In the genomic region with DNA sequence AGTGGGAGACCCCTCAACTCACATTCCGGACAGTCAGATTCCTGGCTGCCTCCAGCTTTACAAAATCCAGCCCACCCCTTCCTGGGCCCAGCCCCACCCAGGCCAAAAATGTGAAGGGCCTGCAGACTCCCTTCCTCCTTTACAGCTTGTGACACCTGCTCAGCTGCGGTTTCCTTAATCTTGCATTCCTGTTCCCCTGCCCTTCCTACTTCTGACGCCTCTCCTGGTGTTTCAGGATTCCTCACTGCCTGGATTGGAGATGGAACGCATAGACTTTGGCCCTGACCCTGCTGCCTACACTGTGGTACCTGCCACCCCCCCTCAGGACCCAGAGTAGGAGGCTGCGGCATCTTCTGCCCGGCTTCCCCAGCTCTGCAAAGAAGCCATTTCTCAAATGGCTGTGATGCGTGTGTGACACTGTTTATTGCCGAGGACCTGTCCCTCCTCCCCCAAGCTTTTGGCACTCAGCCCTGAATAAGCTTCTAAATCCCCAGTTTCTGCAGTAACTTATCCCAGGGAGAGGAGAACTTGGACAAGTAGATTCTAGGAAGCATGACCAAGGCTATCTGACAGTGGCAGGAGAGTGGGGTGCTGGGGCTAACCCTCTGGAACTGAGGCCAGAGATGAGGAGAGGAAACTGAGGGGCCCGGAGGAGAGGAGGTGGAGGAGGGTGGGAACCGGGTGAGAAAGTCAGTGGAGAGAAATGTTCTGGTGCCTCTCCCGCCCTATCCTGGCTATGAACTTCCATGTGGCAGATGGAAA, we compare ENCODE assay signal across 12 cellular contexts. TPM values are rescaled to one million over a fixed set of nuclear protein-coding genes. Genes with fewer than 3 reads are reported as not detected.
DNase-seq lines count a peak whose midpoint lies in the region; ATAC-seq, FAIRE-seq and TF ChIP-seq lines count a peak whose summit lies in the region.
"Had no signal": no experiment of that assay in that cellular context is flagged by ENCODE, and none has a peak within 500 bp of the region (broad histone marks: within the 10 kb centered on the region; RNA-seq: fewer than 3 reads in every experiment).

No MANE protein-coding gene starts in this region.

- H3K4ac ChIP-seq in H1 (replicated peaks; ENCODE audit: insufficient read length, low read depth, low read length) (no peak overlapping the region), mesendoderm (ENCODE audit: low read depth, low read length) (no peak overlapping the region)

- no peak overlapping the region for H3K4me3 Mint-ChIP-seq in CD8-positive, alpha-beta memory T cell
- H3K4me3 Mint-ChIP-seq: activated CD4-positive, alpha-beta T cell treated with anti-CD3 and anti-CD28 coated beads for 36 hours; activated naive CD4-positive, alpha-beta T cell treated with anti-CD3 and anti-CD28 coated beads for 36 hours; neural crest cell had no signal

- H3K9me3 Mint-ChIP-seq in CD8-positive, alpha-beta memory T cell = no peaks in the 10 kb centered on the region
- H3K9me3 Mint-ChIP-seq: activated naive CD4-positive, alpha-beta T cell treated with anti-CD3 and anti-CD28 coated beads for 36 hours; neural crest cell had no signal

- TF ChIP-seq POLR2A in H1 (IDR thresholded peaks at IDR 0.05; ENCODE audit: control extremely low read depth in 1 of 2, low read depth in 2 of 2, low read length in 2 of 2) = no peak
- no peak for TF ChIP-seq POLR2A in GM18505 (IDR thresholded peaks at IDR 0.05; ENCODE audit: borderline replicate concordance, extremely low read depth, insufficient read depth, insufficient read length)

- no peak overlapping the region for H3K23ac ChIP-seq in H1 (ENCODE audit: insufficient read length)
- H3K23ac ChIP-seq in mesendoderm (ENCODE audit: low read length) = no peak overlapping the region

- H2BK15ac ChIP-seq in H1 (ENCODE audit: low read length) (no peak overlapping the region), mesendoderm (replicated peaks; ENCODE audit: low read depth) (no peak overlapping the region)

- H4K8ac ChIP-seq in H1 (ENCODE audit: extremely low read depth, insufficient read depth, low read length) (no peak overlapping the region), mesendoderm (ENCODE audit: low read depth, low read length) (no peak overlapping the region)

- H4K91ac ChIP-seq in H1 (replicated peaks; ENCODE audit: insufficient read length, low read length) = no peak overlapping the region

- H3K14ac ChIP-seq in H1 (ENCODE audit: insufficient read length) = no peak overlapping the region

- no peak overlapping the region for H2BK120ac ChIP-seq in H1 (replicated peaks; ENCODE audit: low read depth, low read length)
- no peak overlapping the region for H2BK120ac ChIP-seq in mesendoderm (ENCODE audit: low read depth, low read length)

- H2AK5ac ChIP-seq in H1 (ENCODE audit: low read depth, low read length) (no peak overlapping the region), mesendoderm (ENCODE audit: low read length) (no peak overlapping the region)

- H3K27me3 Mint-ChIP-seq in CD8-positive, alpha-beta memory T cell = peaks cover 7 to 8% of the 10 kb centered on the region in 2 donors
- H3K27me3 Mint-ChIP-seq: activated CD4-positive, alpha-beta T cell treated with anti-CD3 and anti-CD28 coated beads for 36 hours had no signal

- H3K79me2 ChIP-seq in H1 (ENCODE audit: control insufficient read depth in 1 of 2, insufficient read depth in 2 of 2, low read length in 2 of 2) (no peaks in the 10 kb centered on the region), mesendoderm (ENCODE audit: control insufficient read depth, insufficient read depth, low read length) (no peaks in the 10 kb centered on the region)

- no peak overlapping the region for H3K9ac ChIP-seq in H1 (replicated peaks in 1 of 4; ENCODE audit: extremely low read depth in 1 of 4, low read depth in 3 of 4, low read length in 3 of 4)
- H3K9ac ChIP-seq in mesendoderm (ENCODE audit: low read length) = no peak overlapping the region

- no peaks in the 10 kb centered on the region for H4K20me1 ChIP-seq in H1 (replicated peaks in 1 of 2; ENCODE audit: control insufficient read depth in 1 of 2, insufficient read depth in 2 of 2, low read length in 2 of 2)

- no peak overlapping the region for H3K4me2 ChIP-seq in H1 (ENCODE audit: insufficient read depth in 1 of 2, low read depth in 2 of 2, low read length in 2 of 2)
- H3K4me2 ChIP-seq in mesendoderm (ENCODE audit: low read length) = no peak overlapping the region

- H3K4me1 Mint-ChIP-seq in CD8-positive, alpha-beta memory T cell = no peaks in the 10 kb centered on the region
- H3K4me1 Mint-ChIP-seq: activated CD4-positive, alpha-beta T cell treated with anti-CD3 and anti-CD28 coated beads for 36 hours had no signal

- no peak for DNase-seq in CD8-positive, alpha-beta memory T cell
- peak; percentile 76 for DNase-seq in NCI-H82 (lab: John Stamatoyannopoulos, UW)
- DNase-seq in H1 (ENCODE audit: low read depth in 1 of 2, low spot score in 2 of 2) = peak in 1 of 2 experiments; percentile 24
- peak; percentile 61 for DNase-seq in mesendoderm
- no peak for DNase-seq in putamen (ENCODE audit: low spot score)
- no peak for DNase-seq in NCI-H526 (lab: John Stamatoyannopoulos, UW)

- H3K27ac ChIP-seq in CD8-positive, alpha-beta memory T cell (ENCODE audit: low read depth, low read length) = peak overlapping the region; percentile 31
- H3K27ac ChIP-seq in H1 (ENCODE audit: low read depth, low read length) = no peak overlapping the region
- no peak overlapping the region for H3K27ac ChIP-seq in mesendoderm (ENCODE audit: low read depth, low read length)
- H3K27ac ChIP-seq: SJSA1 had no signal

- no peaks in the 10 kb centered on the region for H3K23me2 ChIP-seq in H1 (ENCODE audit: low read depth, low read length)

- H2BK12ac ChIP-seq in H1 (ENCODE audit: low read depth, low read length) = peak overlapping the region; percentile 21; the same call in 1 of the 2 replicates

- H2BK20ac ChIP-seq in H1 (ENCODE audit: low read length) = no peak overlapping the region

- 77% methylated on average over 10 of the region's 11 CpGs; no CpG with 5 or more reads in 1 of the 2 experiments for WGBS in H1 (ENCODE audit: extremely low coverage in 1 of 2, insufficient coverage in 1 of 2, insufficient read length in 1 of 2, insufficient replicate concordance in 2 of 2, low coverage in 1 of 2, low lambda C conversion rate in 2 of 2, missing lambda C conversion rate in 1 of 2), 2 experiments
- WGBS in mesendoderm (ENCODE audit: extremely low coverage, insufficient coverage, low lambda C conversion rate) = no CpG with 5 or more reads among the region's 11 CpGs

- no peak for FAIRE-seq in H1 (lab: Jason Lieb, UNC)

- H3K4me1 ChIP-seq in CD8-positive, alpha-beta memory T cell (ENCODE audit: insufficient read depth, low read length) = no peaks in the 10 kb centered on the region
- H3K4me1 ChIP-seq in H1 (replicated peaks in 1 of 4; ENCODE audit: control insufficient read depth in 3 of 4, insufficient read depth in 4 of 4, low read length in 3 of 4) (peaks cover 0 to 3% (median 1%) of the 10 kb centered on the region in 4 experiments; a peak in 3 of 7 replicates), mesendoderm (ENCODE audit: control insufficient read depth, low read depth, low read length) (no peaks in the 10 kb centered on the region)
- H3K4me1 ChIP-seq: SJSA1 had no signal

- POLR2A ChIA-PET in CD8-positive, alpha-beta memory T cell (lab: Charles Lee) = no interaction called here
- POLR2A ChIA-PET in H1 (lab: Charles Lee; ENCODE audit: partially characterized antibody) = interaction anchor here (0.7 to 1.6 kb wide), 4 partner anchors 35 to 119 kb away, joined by 3 to 5 read pairs (median 3); no protein-coding TSS in a partner anchor

- H3K56ac ChIP-seq in H1 (replicated peaks; ENCODE audit: insufficient read length, low read depth, low read length) (no peak overlapping the region), mesendoderm (ENCODE audit: low read length) (no peak overlapping the region)

- TF ChIP-seq EP300 in H1 (IDR thresholded peaks at IDR 0.05; ENCODE audit: borderline replicate concordance in 1 of 2, low read depth in 2 of 2, low read length in 2 of 2) = no peak

- no peak overlapping the region for H3K18ac ChIP-seq in H1 (ENCODE audit: extremely low read depth, low read length)
- no peak overlapping the region for H3K18ac ChIP-seq in mesendoderm (ENCODE audit: low read length)

- H2AFZ ChIP-seq in H1 (ENCODE audit: low read length) = no peak overlapping the region

- ATAC-seq in GM18505 (IDR thresholded peaks at IDR 0.05; ENCODE audit: unreplicated experiment) (no peak), GM19455 (IDR thresholded peaks at IDR 0.05; ENCODE audit: unreplicated experiment) (no peak)

- no peak for TF ChIP-seq RAD21 in H1 (IDR thresholded peaks at IDR 0.05 in 1 of 2, conservative IDR thresholded peaks at IDR 0.05 in 1 of 2; ENCODE audit: low read depth in 2 of 2, low read length in 2 of 2)

- H3K27ac Mint-ChIP-seq in CD8-positive, alpha-beta memory T cell = no peak overlapping the region
- H3K27ac Mint-ChIP-seq: activated CD4-positive, alpha-beta T cell treated with anti-CD3 and anti-CD28 coated beads for 36 hours; activated naive CD4-positive, alpha-beta T cell treated with anti-CD3 and anti-CD28 coated beads for 36 hours had no signal

- no peaks in the 10 kb centered on the region for H3K79me1 ChIP-seq in H1 (ENCODE audit: low read depth, low read length)
- H3K79me1 ChIP-seq in mesendoderm (ENCODE audit: low read length) = no peaks in the 10 kb centered on the region

- no peaks in the 10 kb centered on the region for H3K27me3 ChIP-seq in CD8-positive, alpha-beta memory T cell (ENCODE audit: insufficient read depth, low read length, poor library complexity, severe bottlenecking)
- H3K27me3 ChIP-seq in H1 (replicated peaks in 1 of 4; ENCODE audit: control insufficient read depth in 3 of 4, extremely low read depth in 1 of 4, insufficient read depth in 3 of 4, low read length in 3 of 4) (peaks cover 0 to 2% (median 0%) of the 10 kb centered on the region in 4 experiments; a peak in 1 of 7 replicates), mesendoderm (ENCODE audit: insufficient read depth, low read length, poor library complexity) (no peaks in the 10 kb centered on the region)
- H3K27me3 ChIP-seq: SJSA1 had no signal

- H3K36me3 Mint-ChIP-seq in CD8-positive, alpha-beta memory T cell = no peaks in the 10 kb centered on the region

- no peak overlapping the region for H3K4me3 ChIP-seq in CD8-positive, alpha-beta memory T cell (ENCODE audit: low read length)
- no peak overlapping the region for H3K4me3 ChIP-seq in H1 (ENCODE audit: extremely low read depth in 1 of 4, insufficient read depth in 2 of 4, low read depth in 3 of 4, low read length in 4 of 4)
- no peak overlapping the region for H3K4me3 ChIP-seq in mesendoderm (ENCODE audit: low read length)
- H3K4me3 ChIP-seq: SJSA1 had no signal

- H3K36me3 ChIP-seq in CD8-positive, alpha-beta memory T cell (ENCODE audit: insufficient read depth, low read length) = no peaks in the 10 kb centered on the region
- no peaks in the 10 kb centered on the region for H3K36me3 ChIP-seq in H1 (ENCODE audit: control insufficient read depth in 2 of 4, insufficient read depth in 4 of 4, low read length in 3 of 4)
- H3K36me3 ChIP-seq in mesendoderm (ENCODE audit: control insufficient read depth, insufficient read depth, low read length) = no peaks in the 10 kb centered on the region
- H3K36me3 ChIP-seq: SJSA1 had no signal

- CTCF ChIA-PET in CD8-positive, alpha-beta memory T cell (lab: Charles Lee) = interaction anchor here (0.6 to 2.2 kb wide), 11 partner anchors 10 to 1896 kb away, joined by 3 to 9 read pairs (median 4); partner anchors contain the start of gene TMBIM6
- CTCF ChIA-PET in H1 (lab: Charles Lee; ENCODE audit: partially characterized antibody) = interaction anchor here (0.7 to 10.0 kb wide), 51 partner anchors 7 to 1968 kb away, joined by 3 to 137 read pairs (median 7); partner anchors contain the start of genes AQP2, AQP5, BCDIN3D and TMBIM6

- H2BK5ac ChIP-seq in H1 (ENCODE audit: low read depth, low read length) = no peak overlapping the region
- no peak overlapping the region for H2BK5ac ChIP-seq in mesendoderm (ENCODE audit: low read length)

- no peaks in the 10 kb centered on the region for H3K9me3 ChIP-seq in CD8-positive, alpha-beta memory T cell (ENCODE audit: low read length)
- no peaks in the 10 kb centered on the region for H3K9me3 ChIP-seq in H1 (ENCODE audit: insufficient read depth in 2 of 2, low read depth in 1 of 2, low read length in 1 of 2)
- H3K9me3 ChIP-seq: SJSA1 had no signal

- no peak overlapping the region for H4K5ac ChIP-seq in H1 (ENCODE audit: insufficient read length, low read depth, low read length)
- H4K5ac ChIP-seq in mesendoderm (ENCODE audit: low read length) = no peak overlapping the region

- no peak for TF ChIP-seq CTCF in H1 (IDR thresholded peaks at IDR 0.05; ENCODE audit: control extremely low read depth in 1 of 3, insufficient read depth in 1 of 3, low read depth in 1 of 3, low read length in 3 of 3)

RNA-seq across cellular contexts. Expression of gene BCDIN3D, which starts 24.9 kb away (rescaled TPM):
- total RNA-seq in CD8-positive, alpha-beta memory T cell = 1 to 10 TPM; 6.5 to 7.6 TPM
- 6.4 TPM for polyA plus RNA-seq in CD8-positive, alpha-beta memory T cell
- total RNA-seq in H1 (2021; fragmentation: NEBNext Ultra II Directional; extraction: Animal tissue kit (Norgen Biotek cat#: 25700)) = 2.4 and 2.5 TPM in 2 replicates
- 1.6 TPM in 2 replicates for polyA plus RNA-seq in H1 (2011; rRNA removed)
- polyA plus RNA-seq in H1 (2011; cell fraction: cytosol; rRNA removed) = 2.0 TPM
- 1.5 TPM for polyA plus RNA-seq in H1 (2011; cell fraction: nucleus; rRNA removed)
- polyA plus RNA-seq in H1 (2012, experiment 1 of 2) = 1.7 to 3.4 TPM (median 2.0 TPM) in 4 replicates
- polyA plus RNA-seq in H1 (2012, experiment 2 of 2) = 1.7 TPM
- 2.2 TPM for polyA plus RNA-seq in H1 (2013, experiment 1 of 2)
- polyA plus RNA-seq in H1 (2013, experiment 2 of 2) = 2.5 TPM
- polyA minus RNA-seq in H1 (2011; rRNA and poly(A)+ RNA removed) = 2.4 and 2.7 TPM in 2 replicates
- polyA minus RNA-seq in H1 (2011; cell fraction: cytosol; rRNA and poly(A)+ RNA removed) = 0.59 TPM
- polyA minus RNA-seq in H1 (2011; cell fraction: nucleus; rRNA and poly(A)+ RNA removed) = 1.3 TPM
- 1.7 TPM for polyA plus RNA-seq in mesendoderm (2013, experiment 1 of 2)
- polyA plus RNA-seq in mesendoderm (2013, experiment 2 of 2) = 1.5 TPM

RNA-seq across cellular contexts. Expression of gene FAIM2, which starts 35.9 kb away (rescaled TPM):
- under 1 TPM; 0.39 to 0.44 TPM for total RNA-seq in CD8-positive, alpha-beta memory T cell
- polyA plus RNA-seq in CD8-positive, alpha-beta memory T cell = 0.72 TPM
- total RNA-seq in H1 (2021; fragmentation: NEBNext Ultra II Directional; extraction: Animal tissue kit (Norgen Biotek cat#: 25700)) = 0.89 and 1.4 TPM in 2 replicates
- polyA plus RNA-seq in H1 (2011; rRNA removed) = 1.3 and 3.1 TPM in 2 replicates
- 1.2 TPM for polyA plus RNA-seq in H1 (2011; cell fraction: cytosol; rRNA removed)
- 3.7 TPM for polyA plus RNA-seq in H1 (2011; cell fraction: nucleus; rRNA removed)
- polyA plus RNA-seq in H1 (2012, experiment 1 of 2) = 0.22 to 1.3 TPM (median 0.64 TPM) in 4 replicates
- 0.18 TPM for polyA plus RNA-seq in H1 (2012, experiment 2 of 2)
- polyA plus RNA-seq in H1 (2013, experiment 1 of 2) = 0.39 TPM
- polyA plus RNA-seq in H1 (2013, experiment 2 of 2) = 0.33 TPM
- 1.2 and 2.2 TPM in 2 replicates for polyA minus RNA-seq in H1 (2011; rRNA and poly(A)+ RNA removed)
- polyA minus RNA-seq in H1 (2011; cell fraction: cytosol; rRNA and poly(A)+ RNA removed) = 2.2 TPM
- 0.70 TPM for polyA minus RNA-seq in H1 (2011; cell fraction: nucleus; rRNA and poly(A)+ RNA removed)
- polyA plus RNA-seq in mesendoderm (2013, experiment 1 of 2) = 0.27 TPM
- polyA plus RNA-seq in mesendoderm (2013, experiment 2 of 2) = 0.11 TPM
- total RNA-seq: SJSA1 had no signal

RNA-seq across cellular contexts. Expression of gene NCKAP5L, which starts 39.5 kb away (rescaled TPM):
- 1 to 10 TPM; 4.8 to 5.5 TPM for total RNA-seq in CD8-positive, alpha-beta memory T cell
- polyA plus RNA-seq in CD8-positive, alpha-beta memory T cell = 4.3 TPM
- 27.9 and 30.2 TPM in 2 replicates for total RNA-seq in H1 (2021; fragmentation: NEBNext Ultra II Directional; extraction: Animal tissue kit (Norgen Biotek cat#: 25700))
- polyA plus RNA-seq in H1 (2011; rRNA removed) = 9.4 and 16.3 TPM in 2 replicates
- 7.6 TPM for polyA plus RNA-seq in H1 (2011; cell fraction: cytosol; rRNA removed)
- 23.8 TPM for polyA plus RNA-seq in H1 (2011; cell fraction: nucleus; rRNA removed)
- 12.5 to 17.8 TPM (median 16.7 TPM) in 4 replicates for polyA plus RNA-seq in H1 (2012, experiment 1 of 2)
- 16.1 TPM for polyA plus RNA-seq in H1 (2012, experiment 2 of 2)
- polyA plus RNA-seq in H1 (2013, experiment 1 of 2) = 13.6 TPM
- polyA plus RNA-seq in H1 (2013, experiment 2 of 2) = 12.7 TPM
- 10.2 and 16.9 TPM in 2 replicates for polyA minus RNA-seq in H1 (2011; rRNA and poly(A)+ RNA removed)
- 16.4 TPM for polyA minus RNA-seq in H1 (2011; cell fraction: cytosol; rRNA and poly(A)+ RNA removed)
- 22.2 TPM for polyA minus RNA-seq in H1 (2011; cell fraction: nucleus; rRNA and poly(A)+ RNA removed)
- 11.3 TPM for polyA plus RNA-seq in mesendoderm (2013, experiment 1 of 2)
- 11.2 TPM for polyA plus RNA-seq in mesendoderm (2013, experiment 2 of 2)

Comparison
In these comparisons a context has a peak if more than half of its experiments do, and no peak if none do; other contexts are left out.
1. DNase-seq: peak in NCI-H82 (single experiment) and mesendoderm (single experiment); none in CD8-positive, alpha-beta memory T cell (0 of 5), putamen (single experiment) and NCI-H526 (0 of 2).